9 cellular contexts compared by ENCODE assay signal in the genomic region with DNA sequence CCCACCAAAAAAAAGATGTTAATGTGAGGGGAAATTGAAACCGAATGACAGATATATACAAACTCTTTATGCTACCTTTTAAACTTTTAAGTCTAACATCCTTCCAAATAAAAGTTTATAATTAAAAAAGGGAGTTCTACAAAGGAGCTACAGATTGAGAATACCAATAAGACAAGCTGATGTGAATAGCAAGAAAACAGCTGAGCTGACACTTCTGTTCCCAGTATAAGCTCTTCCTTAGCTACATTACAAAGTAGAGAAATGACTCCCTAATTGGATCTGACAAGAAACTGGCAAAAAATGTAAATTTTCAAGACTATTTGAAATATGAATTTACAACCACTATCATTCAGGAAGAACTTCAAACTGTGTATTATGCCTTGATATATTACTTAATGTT.
"Had no signal": no experiment of that assay in that cellular context is flagged by ENCODE, and none has a peak within 500 bp of the region (broad histone marks: within the 10 kb centered on the region; RNA-seq: fewer than 3 reads in every experiment).

No MANE protein-coding gene starts in this region.

- H3K9me3 ChIP-seq: HAP-1 had no signal

- H3K4me1 ChIP-seq: HAP-1 had no signal

- ATAC-seq: HCT116 had no signal

- DNase-seq: GOT3, H7, HFFc6, KBM-7 had no signal

- H3K4me2 ChIP-seq: KMS-11 had no signal

- H3K9ac ChIP-seq: GM23248, KMS-11 had no signal

- H3K27ac ChIP-seq: GM23248, HL-60, KMS-11 had no signal

- H3K36me3 ChIP-seq: HAP-1 had no signal

- H3K4me3 ChIP-seq: GM23248, HAP-1 had no signal
